In genomic region chr11:8366316-8366715, GRCh38 we compare ENCODE assay signal across 33 cellular contexts.
"Had no signal": no experiment of that assay in that cellular context is flagged by ENCODE, and none has a peak within 500 bp of the region (broad histone marks: within the 10 kb centered on the region; RNA-seq: fewer than 3 reads in every experiment).

No MANE protein-coding gene starts in this region.

- FAIRE-seq: endometrium, endothelial cell of umbilical vein had no signal

- H3K36me3 Mint-ChIP-seq: activated CD4-positive, alpha-beta memory T cell treated with anti-CD3 and anti-CD28 coated beads for 36 hours; activated CD8-positive, alpha-beta memory T cell treated with anti-CD3 and anti-CD28 coated beads, Interleukin-2, amount 10 ng/mL, durations not matched to agents 7 days and 5 days; activated naive CD8-positive, alpha-beta T cell had no signal

- H3K9me3 Mint-ChIP-seq: activated B cell treated with CpG ODN at 0.5 μM for 24 hours; activated CD4-positive, alpha-beta memory T cell treated with anti-CD3 and anti-CD28 coated beads for 36 hours; activated CD4-positive, alpha-beta T cell treated with anti-CD3 and anti-CD28 coated beads, Interleukin-2, amount 10 ng/mL, durations not matched to agents 24 days and 14 days; activated T-helper 1 cell treated with anti-CD3 and anti-CD28 coated beads, Interleukin-12 subunit alpha, Interleukin-12 subunit beta, Interleukin-2, Interleukin-4 antibody, amounts not matched to agents 30 ng/mL and 10 ng/mL and 1 ng/mL, durations not matched to agents 14 hours and 24 hours and 36 hours; activated T-helper 2 cell treated with anti-CD3 and anti-CD28 coated beads, Interferon-gamma antibody, Interleukin-2, Interleukin-4, amounts not matched to agents 10 μg/mL and 5 μg/mL and 100 μg/mL, durations not matched to agents 14 hours and 24 hours and 36 hours; T-helper 2 cell treated with Interferon-gamma antibody and Interleukin-4, amounts not matched to agents 5 μg/mL and 100 μg/mL, for 36 hours had no signal

- H3K4me3 ChIP-seq: body of pancreas, cardiac muscle cell, colonic mucosa, esophagus squamous epithelium had no signal

- DNase-seq: activated B cell treated with CpG ODN at 0.5 μM for 24 hours; activated CD4-positive, alpha-beta memory T cell treated with anti-CD3 and anti-CD28 coated beads for 36 hours; activated CD4-positive, alpha-beta T cell treated with anti-CD3 and anti-CD28 coated beads, Interleukin-2, amount 10 ng/mL, durations not matched to agents 24 days and 14 days; activated CD8-positive, alpha-beta memory T cell treated with anti-CD3 and anti-CD28 coated beads, Interleukin-2, amount 10 ng/mL, durations not matched to agents 7 days and 5 days; activated CD8-positive, alpha-beta memory T cell treated with anti-CD3 and anti-CD28 coated beads, Interleukin-2, amount 50 U/mL, for 4 hours; activated CD8-positive, alpha-beta T cell treated with anti-CD3 and anti-CD28 coated beads, Interleukin-2, amount 10 ng/mL, durations not matched to agents 7 days and 5 days; activated gamma-delta T cell treated with Interleukin-2 at 50 U/mL for 16 hours; activated naive CD4-positive, alpha-beta T cell treated with anti-CD3 and anti-CD28 coated beads, Interleukin-2, amount 50 U/mL, for 16 hours; activated naive CD4-positive, alpha-beta T cell treated with Interleukin-2 at 50 U/mL for 16 hours; activated T-cell treated with anti-CD3 and anti-CD28 coated beads, Interleukin-2, amount 50 U/mL, for 1 hour; activated T-cell treated with anti-CD3 and anti-CD28 coated beads, Interleukin-2, amount 50 U/mL, for 48 hours; amniotic stem cell; aorta; central memory CD4-positive, alpha-beta T cell; cerebellar nuclear complex; colonic mucosa; effector CD8-positive, alpha-beta T cell; esophagus squamous epithelium; foreskin melanocyte; T-helper 1 cell; T-helper 17 cell; T1000; WERI-Rb-1 had no signal

- H3K9me3 ChIP-seq: body of pancreas, colonic mucosa, esophagus squamous epithelium had no signal

- H3K4me1 ChIP-seq: body of pancreas, colonic mucosa had no signal

- H3K36me3 ChIP-seq: cardiac muscle cell, colonic mucosa, esophagus squamous epithelium, WERI-Rb-1 had no signal

- H3K4me1 Mint-ChIP-seq: activated B cell treated with CpG ODN at 0.5 μM for 24 hours; activated CD4-positive, alpha-beta T cell treated with anti-CD3 and anti-CD28 coated beads, Interleukin-2, amount 10 ng/mL, durations not matched to agents 24 days and 14 days; activated CD8-positive, alpha-beta memory T cell treated with anti-CD3 and anti-CD28 coated beads, Interleukin-2, amount 10 ng/mL, durations not matched to agents 7 days and 5 days; T-helper 17 cell had no signal

- H3K27ac Mint-ChIP-seq: activated B cell treated with CpG ODN at 0.5 μM for 24 hours; activated CD4-positive, alpha-beta memory T cell treated with anti-CD3 and anti-CD28 coated beads for 36 hours; activated CD4-positive, alpha-beta T cell treated with anti-CD3 and anti-CD28 coated beads, Interleukin-2, amount 10 ng/mL, durations not matched to agents 24 days and 14 days; activated CD8-positive, alpha-beta memory T cell treated with anti-CD3 and anti-CD28 coated beads, Interleukin-2, amount 10 ng/mL, durations not matched to agents 7 days and 5 days; activated CD8-positive, alpha-beta T cell treated with anti-CD3 and anti-CD28 coated beads, Interleukin-2, amount 10 ng/mL, durations not matched to agents 7 days and 5 days; activated naive CD8-positive, alpha-beta T cell; activated T-helper 1 cell treated with anti-CD3 and anti-CD28 coated beads, Interleukin-12 subunit alpha, Interleukin-12 subunit beta, Interleukin-2, Interleukin-4 antibody, amounts not matched to agents 30 ng/mL and 10 ng/mL and 1 ng/mL, durations not matched to agents 14 hours and 24 hours and 36 hours; activated T-helper 2 cell treated with anti-CD3 and anti-CD28 coated beads, Interferon-gamma antibody, Interleukin-2, Interleukin-4, amounts not matched to agents 10 μg/mL and 5 μg/mL and 100 μg/mL, durations not matched to agents 14 hours and 24 hours and 36 hours; T-helper 17 cell; T-helper 2 cell treated with Interferon-gamma antibody and Interleukin-4, amounts not matched to agents 5 μg/mL and 100 μg/mL, for 36 hours had no signal

- H3K27me3 ChIP-seq: body of pancreas, cardiac muscle cell, colonic mucosa, esophagus squamous epithelium had no signal

- ATAC-seq: activated CD4-positive, CD25-positive, alpha-beta regulatory T cell treated with anti-CD3 and anti-CD28 coated beads, Interleukin-2, amount 50 U/mL, for 24 hours; activated CD8-positive, alpha-beta memory T cell treated with anti-CD3 and anti-CD28 coated beads, Interleukin-2, amount 10 ng/mL, durations not matched to agents 7 days and 5 days; activated CD8-positive, alpha-beta T cell treated with anti-CD3 and anti-CD28 coated beads, Interleukin-2, amount 10 ng/mL, durations not matched to agents 7 days and 5 days; body of pancreas; T-helper 17 cell had no signal

- H3K4me3 Mint-ChIP-seq: activated B cell treated with CpG ODN at 0.5 μM for 24 hours; activated CD4-positive, alpha-beta memory T cell treated with anti-CD3 and anti-CD28 coated beads for 36 hours; activated CD4-positive, alpha-beta T cell treated with anti-CD3 and anti-CD28 coated beads, Interleukin-2, amount 10 ng/mL, durations not matched to agents 24 days and 14 days; activated CD8-positive, alpha-beta memory T cell treated with anti-CD3 and anti-CD28 coated beads, Interleukin-2, amount 10 ng/mL, durations not matched to agents 7 days and 5 days; activated CD8-positive, alpha-beta T cell treated with anti-CD3 and anti-CD28 coated beads, Interleukin-2, amount 10 ng/mL, durations not matched to agents 7 days and 5 days; activated naive CD8-positive, alpha-beta T cell; activated T-helper 1 cell treated with anti-CD3 and anti-CD28 coated beads, Interleukin-12 subunit alpha, Interleukin-12 subunit beta, Interleukin-2, Interleukin-4 antibody, amounts not matched to agents 30 ng/mL and 10 ng/mL and 1 ng/mL, durations not matched to agents 14 hours and 24 hours and 36 hours; T-helper 17 cell; T-helper 2 cell treated with Interferon-gamma antibody and Interleukin-4, amounts not matched to agents 5 μg/mL and 100 μg/mL, for 36 hours had no signal

- H3K27ac ChIP-seq: body of pancreas, cardiac muscle cell, colonic mucosa, epithelial cell of prostate, esophagus squamous epithelium, WERI-Rb-1 had no signal
